Comparison of ENCODE assay signal across 29 cellular contexts in the genomic region with DNA sequence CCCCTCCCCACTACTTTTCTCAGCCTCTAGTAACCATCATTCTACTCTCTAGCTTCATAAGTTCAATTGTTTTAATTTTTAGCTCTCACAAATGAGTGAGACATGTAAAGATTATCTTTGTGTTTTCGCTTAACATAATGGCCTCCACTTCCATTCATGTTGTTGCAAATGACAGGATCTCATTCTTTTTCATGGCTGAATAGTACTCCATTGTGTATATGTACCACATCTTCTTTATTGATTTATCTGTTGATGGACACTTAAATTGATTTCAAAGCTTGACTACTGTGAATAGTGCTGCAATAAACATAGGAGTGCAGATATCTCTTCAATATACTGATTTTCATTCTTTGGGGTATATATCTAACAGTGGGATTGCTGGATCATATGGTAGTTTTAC.
"Had no signal": no experiment of that assay in that cellular context is flagged by ENCODE, and none has a peak within 500 bp of the region (broad histone marks: within the 10 kb centered on the region; RNA-seq: fewer than 3 reads in every experiment).

No MANE protein-coding gene starts in this region.

- H3K4me1 ChIP-seq: colonic mucosa, esophagus muscularis mucosa, esophagus squamous epithelium, gastroesophageal sphincter had no signal

- H3K9me3 ChIP-seq: colonic mucosa, esophagus muscularis mucosa, esophagus squamous epithelium, gastrocnemius medialis, gastroesophageal sphincter had no signal

- ATAC-seq: effector memory CD8-positive, alpha-beta T cell; esophagus mucosa; foreskin keratinocyte; gastrocnemius medialis; gastroesophageal sphincter; heart left ventricle; heart right ventricle had no signal

- H3K27me3 Mint-ChIP-seq: effector memory CD8-positive, alpha-beta T cell had no signal

- H3K9me3 Mint-ChIP-seq: endodermal cell had no signal

- H3K36me3 ChIP-seq: colonic mucosa, esophagus muscularis mucosa, esophagus squamous epithelium, gastrocnemius medialis, gastroesophageal sphincter, heart left ventricle, heart right ventricle had no signal

- H3K27me3 ChIP-seq: colonic mucosa, esophagus muscularis mucosa, esophagus squamous epithelium, foreskin keratinocyte, gastrocnemius medialis, gastroesophageal sphincter, heart left ventricle, heart right ventricle had no signal

- H3K4me3 Mint-ChIP-seq: dendritic cell treated with granulocyte-macrophage colony-stimulating factor and Interleukin-4, amounts not matched to agents 40 ng/mL and 50 ng/mL, for 4 days; effector memory CD8-positive, alpha-beta T cell; endodermal cell had no signal

- H3K27ac Mint-ChIP-seq: dendritic cell treated with granulocyte-macrophage colony-stimulating factor and Interleukin-4, amounts not matched to agents 40 ng/mL and 50 ng/mL, for 4 days; effector memory CD8-positive, alpha-beta T cell; endodermal cell had no signal

- DNase-seq: colonic mucosa; cortex of kidney; dermis blood vessel endothelial cell; dorsolateral prefrontal cortex; effector CD4-positive, alpha-beta T cell; effector CD8-positive, alpha-beta T cell; effector memory CD4-positive, alpha-beta T cell; effector memory CD8-positive, alpha-beta T cell; endodermal cell; erythroblast; esophagus squamous epithelium; foreskin fibroblast; foreskin keratinocyte; foreskin melanocyte; gastrocnemius medialis; glutamatergic neuron; head of caudate nucleus; heart left ventricle; heart right ventricle had no signal

- H3K4me3 ChIP-seq: colonic mucosa, coronary artery, dorsolateral prefrontal cortex, esophagus muscularis mucosa, esophagus squamous epithelium, gastrocnemius medialis, gastroesophageal sphincter, heart left ventricle, heart right ventricle had no signal

- H3K27ac ChIP-seq: colonic mucosa, coronary artery, dorsolateral prefrontal cortex, epithelial cell of prostate, esophagus muscularis mucosa, esophagus squamous epithelium, foreskin keratinocyte, gastrocnemius medialis, gastroesophageal sphincter, heart left ventricle, heart right ventricle had no signal

- FAIRE-seq: colon, endometrium, endothelial cell of umbilical vein, frontal cortex had no signal
